ENCODE assay signal across 28 cellular contexts in genomic region chr1:221264848-221265247, GRCh38.
A peak's percentile ranks its signal among the peaks of the same experiment; 100 is the strongest.
DNase-seq lines count a peak whose midpoint lies in the region; ATAC-seq and TF ChIP-seq lines count a peak whose summit lies in the region.
"Had no signal": no experiment of that assay in that cellular context is flagged by ENCODE, and none has a peak within 500 bp of the region (broad histone marks: within the 10 kb centered on the region; RNA-seq: fewer than 3 reads in every experiment).

No MANE protein-coding gene starts in this region.

- CTCF ChIA-PET in IMR-90 (lab: Yijun Ruan, JAX) = interaction anchor here (0.9 to 3.3 kb wide), 7 partner anchors 8 to 454 kb away, joined by 3 to 43 read pairs (median 7); no protein-coding TSS in a partner anchor

- TF ChIP-seq POLR2A in IMR-90 (IDR thresholded peaks at IDR 0.05; ENCODE audit: low read depth, low read length) (no peak), transverse colon (IDR thresholded peaks at IDR 0.05) (no peak)

- TF ChIP-seq RAD21 in IMR-90 (IDR thresholded peaks at IDR 0.05; ENCODE audit: low read length) = no peak

- no peak overlapping the region for H3K9ac ChIP-seq in IMR-90 (ENCODE audit: low read depth, low read length)

- H2BK5ac ChIP-seq in IMR-90 (ENCODE audit: low read depth, low read length, poor library complexity, severe bottlenecking) = no peak overlapping the region

- H3K4me1 ChIP-seq in ACC112 (ENCODE audit: control insufficient read depth, insufficient read depth, low read length, unreplicated experiment) (peaks cover 10% of the 10 kb centered on the region), IMR-90 (ENCODE audit: control insufficient read depth, insufficient read depth, low read length) (peaks cover 2% of the 10 kb centered on the region; the same call in 1 of the 2 replicates), psoas muscle (no peaks in the 10 kb centered on the region), transverse colon (peaks cover 0 to 2% (median 0%) of the 10 kb centered on the region in 4 donors)
- H3K4me1 ChIP-seq: breast epithelium, colonic mucosa, vagina had no signal

- WGBS in IMR-90 (ENCODE audit: extremely low coverage in 2 of 2, insufficient read length in 1 of 2), 2 experiments = no CpG with 5 or more reads among the region's 5 CpGs
- 38 to 41% (median 40%) methylated on average over 5 of the region's 5 CpGs for WGBS in psoas muscle, 3 donors
- WGBS in transverse colon (ENCODE audit: low coverage in 1 of 2), 2 donors = 74 to 79% methylated on average over 5 of the region's 5 CpGs

- H3K23ac ChIP-seq in IMR-90 (ENCODE audit: low read depth, low read length) = no peak overlapping the region

- intact Hi-C loops in IMR-90 (cut with micrococcal nuclease) (loop anchor here (1.0 to 10.0 kb wide), 3 partner anchors 166 to 460 kb away; no protein-coding TSS in a partner anchor), psoas muscle (cut with DNase I) (loop anchor here (2.0 to 5.0 kb wide), 2 partner anchors 170 to 172 kb away; no protein-coding TSS in a partner anchor), transverse colon (cut with DNase I; ENCODE audit: low total_unique reads) (no loop called here)
- intact Hi-C loops in activated CD4-positive, alpha-beta T cell treated with anti-CD3 and anti-CD28 coated beads, Interleukin-2, amount 10 ng/mL, durations not matched to agents 24 days and 14 days (cut with micrococcal nuclease) = loop anchor here (2.0 kb wide), 1 partner anchor 170 kb away; no protein-coding TSS in a partner anchor

- H3K4me3 ChIP-seq in ACC112 (ENCODE audit: low read depth, low read length) (no peak overlapping the region), IMR-90 (ENCODE audit: insufficient read depth, low read depth, low read length) (no peak overlapping the region), fibroblast of villous mesenchyme (ENCODE audit: low read depth, low read length) (no peak overlapping the region), psoas muscle (no peak overlapping the region), transverse colon (no peak overlapping the region)
- H3K4me3 ChIP-seq: breast epithelium, colonic mucosa, esophagus muscularis mucosa, mucosa of descending colon, vagina had no signal

- peaks cover 2% of the 10 kb centered on the region for H3K27me3 Mint-ChIP-seq in activated CD4-positive, alpha-beta T cell treated with anti-CD3 and anti-CD28 coated beads, Interleukin-2, amount 10 ng/mL, durations not matched to agents 24 days and 14 days

- no peak overlapping the region for H3K4ac ChIP-seq in IMR-90 (ENCODE audit: low read depth, low read length)

- no peaks in the 10 kb centered on the region for H3K36me3 Mint-ChIP-seq in activated CD4-positive, alpha-beta T cell treated with anti-CD3 and anti-CD28 coated beads, Interleukin-2, amount 10 ng/mL, durations not matched to agents 24 days and 14 days (ENCODE audit: low read depth)
- H3K36me3 Mint-ChIP-seq: CD14-positive monocyte; stimulated activated memory B cell treated with anti-CD40 and anti-IgM and Interleukin-4, amounts not matched to agents 10 μg/mL and 1 μg/mL and 100 μg/mL, for 72 hours had no signal

- H2AK5ac ChIP-seq in IMR-90 (ENCODE audit: low read depth, low read length) = no peak overlapping the region

- no peak overlapping the region for H3K14ac ChIP-seq in IMR-90 (replicated peaks; ENCODE audit: low read depth, low read length)

- no peak for DNase-seq in IMR-90
- DNase-seq in fibroblast of villous mesenchyme (ENCODE audit: low read depth) = peak; percentile 46
- DNase-seq in psoas muscle = no peak
- DNase-seq in activated CD4-positive, alpha-beta T cell treated with anti-CD3 and anti-CD28 coated beads, Interleukin-2, amount 10 ng/mL, durations not matched to agents 24 days and 14 days = no peak
- DNase-seq in amygdala (lab: John Stamatoyannopoulos, UW) = no peak
- DNase-seq in transverse colon = no peak
- DNase-seq: activated CD4-positive, alpha-beta T cell treated with anti-CD3 and anti-CD28 coated beads for 4 hours; activated naive CD4-positive, alpha-beta T cell; activated T-cell treated with anti-CD3 and anti-CD28 coated beads, Interleukin-2, amount 50 U/mL, for 48 hours; amniotic stem cell; Calu3; colonic mucosa; effector memory CD4-positive, alpha-beta T cell; EL; Kasumi-1; NCI-H1694; posterior cingulate gyrus; RPMI8226; stimulated activated CD4-positive, alpha-beta T cell treated with anti-CD3 and anti-CD28 coated beads, Interleukin-2, amount 100 ng/mL, for 24 hours had no signal

- dilution Hi-C loops in IMR-90 (cut with HindIII; ENCODE audit: low sequenced_read_pairs, unreplicated experiment) = no loop called here

- H3K9me3 Mint-ChIP-seq in activated CD4-positive, alpha-beta T cell treated with anti-CD3 and anti-CD28 coated beads, Interleukin-2, amount 10 ng/mL, durations not matched to agents 24 days and 14 days = peaks cover 5% of the 10 kb centered on the region
- H3K9me3 Mint-ChIP-seq: neural crest cell; stimulated activated memory B cell treated with anti-CD40 and anti-IgM and Interleukin-4, amounts not matched to agents 10 μg/mL and 1 μg/mL and 100 μg/mL, for 72 hours had no signal

- H2BK120ac ChIP-seq in IMR-90 (ENCODE audit: low read depth, low read length) = no peak overlapping the region; the same call in 1 of the 2 replicates

- H2BK15ac ChIP-seq in IMR-90 (ENCODE audit: low read depth, low read length) = no peak overlapping the region

- no peaks in the 10 kb centered on the region for H3K79me2 ChIP-seq in ACC112 (ENCODE audit: control insufficient read depth, insufficient read depth, low read length, unreplicated experiment)

- no peak overlapping the region for H3K27ac Mint-ChIP-seq in activated CD4-positive, alpha-beta T cell treated with anti-CD3 and anti-CD28 coated beads, Interleukin-2, amount 10 ng/mL, durations not matched to agents 24 days and 14 days
- H3K27ac Mint-ChIP-seq: CD14-positive monocyte; stimulated activated memory B cell treated with anti-CD40 and anti-IgM and Interleukin-4, amounts not matched to agents 10 μg/mL and 1 μg/mL and 100 μg/mL, for 72 hours had no signal

- BruUV-seq in IMR-90 (replicated peaks; lab: Mats Ljungman, UMichigan) = no TSS peak

- H3K36me3 ChIP-seq in ACC112 (ENCODE audit: insufficient read depth, low read length) (no peaks in the 10 kb centered on the region), IMR-90 (ENCODE audit: control insufficient read depth, insufficient read depth, low read length) (no peaks in the 10 kb centered on the region), psoas muscle (ENCODE audit: insufficient read depth in 1 of 2, low read depth in 1 of 2) (no peaks in the 10 kb centered on the region), transverse colon (no peaks in the 10 kb centered on the region)
- H3K36me3 ChIP-seq: breast epithelium, colonic mucosa, esophagus muscularis mucosa, vagina had no signal

- H2BK20ac ChIP-seq in IMR-90 (ENCODE audit: low read depth, low read length) = 0 out of 2 replicates have a peak overlapping the region, but pooled peaks have one; percentile 11

- H3K27ac ChIP-seq in ACC112 (ENCODE audit: low read depth, low read length) (no peak overlapping the region), IMR-90 (ENCODE audit: insufficient read depth, low read length) (no peak overlapping the region), psoas muscle (peak overlapping the region; percentile 38), transverse colon (peak overlapping the region in 2 of 4 donors; percentile 5 to 13)
- H3K27ac ChIP-seq: colonic mucosa, esophagus muscularis mucosa, vagina had no signal

- H4K8ac ChIP-seq in IMR-90 (ENCODE audit: low read depth in 2 of 2, low read length in 2 of 2) = no peak overlapping the region

- no peak for ATAC-seq in IMR-90 (ENCODE audit: low read depth)
- peak in 1 of 4 donors; percentile 42 for ATAC-seq in psoas muscle
- no peak for ATAC-seq in GM18519 (IDR thresholded peaks at IDR 0.05; ENCODE audit: low FRiP score, unreplicated experiment)
- ATAC-seq: stimulated activated memory B cell treated with anti-CD40 and anti-IgM and Interleukin-4, amounts not matched to agents 10 μg/mL and 1 μg/mL and 100 μg/mL, for 72 hours had no signal

- no peak for TF ChIP-seq CTCF in IMR-90 (conservative IDR thresholded peaks at IDR 0.05; ENCODE audit: low read depth, low read length)
- no peak for TF ChIP-seq CTCF in fibroblast of villous mesenchyme (IDR thresholded peaks at IDR 0.05; ENCODE audit: insufficient read depth, low read depth, low read length)
- TF ChIP-seq CTCF in psoas muscle (IDR thresholded peaks at IDR 0.05) = no peak
- TF ChIP-seq CTCF in transverse colon (IDR thresholded peaks at IDR 0.05) = no peak

- no peak overlapping the region for H4K5ac ChIP-seq in IMR-90 (ENCODE audit: low read depth, low read length)

- H3K4me1 Mint-ChIP-seq in activated CD4-positive, alpha-beta T cell treated with anti-CD3 and anti-CD28 coated beads, Interleukin-2, amount 10 ng/mL, durations not matched to agents 24 days and 14 days = no peaks in the 10 kb centered on the region
- H3K4me1 Mint-ChIP-seq: CD14-positive monocyte; neural crest cell; stimulated activated memory B cell treated with anti-CD40 and anti-IgM and Interleukin-4, amounts not matched to agents 10 μg/mL and 1 μg/mL and 100 μg/mL, for 72 hours had no signal

- TF ChIP-seq EP300 in transverse colon (IDR thresholded peaks at IDR 0.05; ENCODE audit: low read depth) = no peak

- H3K9me3 ChIP-seq in IMR-90 (ENCODE audit: control insufficient read depth, insufficient read depth, low read length) (no peaks in the 10 kb centered on the region), psoas muscle (no peaks in the 10 kb centered on the region), transverse colon (no peaks in the 10 kb centered on the region)
- H3K9me3 ChIP-seq: breast epithelium, colonic mucosa, vagina had no signal

- H3K18ac ChIP-seq in IMR-90 (ENCODE audit: low read depth, low read length) = no peak overlapping the region

- no peaks in the 10 kb centered on the region for H3K79me1 ChIP-seq in IMR-90 (ENCODE audit: low read depth in 1 of 2, low read length in 2 of 2)

- H4K91ac ChIP-seq in IMR-90 (ENCODE audit: insufficient read depth, low read depth, low read length) = no peak overlapping the region

- H3K4me3 Mint-ChIP-seq in activated CD4-positive, alpha-beta T cell treated with anti-CD3 and anti-CD28 coated beads, Interleukin-2, amount 10 ng/mL, durations not matched to agents 24 days and 14 days = no peak overlapping the region
- H3K4me3 Mint-ChIP-seq: CD14-positive monocyte; neural crest cell; stimulated activated memory B cell treated with anti-CD40 and anti-IgM and Interleukin-4, amounts not matched to agents 10 μg/mL and 1 μg/mL and 100 μg/mL, for 72 hours had no signal

- POLR2A ChIA-PET in IMR-90 (lab: Charles Lee; ENCODE audit: unreplicated experiment) = no interaction called here

- no peak overlapping the region for H2AK9ac ChIP-seq in IMR-90 (replicated peaks; ENCODE audit: low read depth, low read length, poor library complexity)

- no peak overlapping the region for H3K4me2 ChIP-seq in IMR-90 (ENCODE audit: low read depth, low read length)

- 0 out of 2 replicates have a peak, but pooled peaks cover 3% of the 10 kb centered on the region for H3K9me1 ChIP-seq in IMR-90 (ENCODE audit: insufficient read depth, low read length)

- H2AFZ ChIP-seq in ACC112 (ENCODE audit: low read length, unreplicated experiment) (peak overlapping the region; percentile 67), IMR-90 (replicated peaks; ENCODE audit: low read length, poor library complexity) (no peak overlapping the region)

- H3K56ac ChIP-seq in IMR-90 (ENCODE audit: extremely low read depth, insufficient read depth, low read length) = no peak overlapping the region

- H3K27me3 ChIP-seq in ACC112 (ENCODE audit: insufficient read depth, low read length) = no peaks in the 10 kb centered on the region
- H3K27me3 ChIP-seq in IMR-90 (ENCODE audit: control insufficient read depth, insufficient read depth, low read length) = no peaks in the 10 kb centered on the region
- no peaks in the 10 kb centered on the region for H3K27me3 ChIP-seq in psoas muscle (ENCODE audit: insufficient read depth in 3 of 3, low read length in 2 of 3)
- no peaks in the 10 kb centered on the region for H3K27me3 ChIP-seq in transverse colon
- H3K27me3 ChIP-seq: breast epithelium, colonic mucosa, esophagus muscularis mucosa, vagina had no signal

- no peaks in the 10 kb centered on the region for H4K20me1 ChIP-seq in IMR-90 (ENCODE audit: insufficient read depth, low read length)

- in situ Hi-C loops in IMR-90 (cut with MboI; ENCODE audit: low sequenced_read_pairs) = loop anchor here (10.0 to 25.0 kb wide), 2 partner anchors 170 to 1197 kb away; no protein-coding TSS in a partner anchor
- in situ Hi-C loops in transverse colon (cut with MboI; ENCODE audit: low pct_ligation_motif_present in 1 of 4, low pct_unique_long_range_greater_than_20kb in 1 of 4, low sequenced_read_pairs in 3 of 4) = no loop called here
